ENCODE assay signal across 8 cellular contexts in genomic region chr7:101882595-101883564, GRCh38.
DNase-seq lines count a peak whose midpoint lies in the region; ATAC-seq and TF ChIP-seq lines count a peak whose summit lies in the region.

No MANE protein-coding gene starts in this region.

- no peaks in the 10 kb centered on the region for H3K36me3 Mint-ChIP-seq in nephron (ENCODE audit: low read depth)
- H3K36me3 Mint-ChIP-seq in stimulated activated effector memory CD8-positive, alpha-beta T cell treated with anti-CD3 and anti-CD28 coated beads, Interleukin-12 subunit alpha, Interleukin-12 subunit beta, amount 100 ng/mL, for 72 hours: no peaks in the 10 kb centered on the region

- TF ChIP-seq CTCF in AG09309 (IDR thresholded peaks at IDR 0.05; ENCODE audit: control insufficient read depth, insufficient read depth, low read depth, low read length, missing control alignments) (no peak), nephron (IDR thresholded peaks at IDR 0.05; ENCODE audit: unreplicated experiment in 3 of 3) (no peak)

- no peaks in the 10 kb centered on the region for H3K27me3 Mint-ChIP-seq in nephron (ENCODE audit: low read depth)

- no peaks in the 10 kb centered on the region for H3K9me3 Mint-ChIP-seq in nephron
- H3K9me3 Mint-ChIP-seq in stimulated activated effector memory CD8-positive, alpha-beta T cell treated with anti-CD3 and anti-CD28 coated beads, Interleukin-12 subunit alpha, Interleukin-12 subunit beta, amount 100 ng/mL, for 72 hours: no peaks in the 10 kb centered on the region

- H3K4me3 Mint-ChIP-seq in nephron: peak overlapping the region in 2 of 3 experiments; percentile 13 to 20
- no peak overlapping the region for H3K4me3 Mint-ChIP-seq in stimulated activated effector memory CD8-positive, alpha-beta T cell treated with anti-CD3 and anti-CD28 coated beads, Interleukin-12 subunit alpha, Interleukin-12 subunit beta, amount 100 ng/mL, for 72 hours

- ATAC-seq in SK-N-SH treated with all-trans-retinoic acid at 6 μM for 48 hours (peak; percentile 95), HG03469 (IDR thresholded peaks at IDR 0.05; ENCODE audit: unreplicated experiment) (no peak)
- no peak for ATAC-seq in stimulated activated effector memory CD8-positive, alpha-beta T cell treated with anti-CD3 and anti-CD28 coated beads, Interleukin-12 subunit alpha, Interleukin-12 subunit beta, amount 100 ng/mL, for 72 hours

- peak overlapping the region; percentile 47 to 69 (median 65) for H3K27ac Mint-ChIP-seq in nephron
- H3K27ac Mint-ChIP-seq in stimulated activated effector memory CD8-positive, alpha-beta T cell treated with anti-CD3 and anti-CD28 coated beads, Interleukin-12 subunit alpha, Interleukin-12 subunit beta, amount 100 ng/mL, for 72 hours: no peak overlapping the region

- H3K4me1 Mint-ChIP-seq in nephron: peaks cover 64% of the 10 kb centered on the region
- peaks cover 15% of the 10 kb centered on the region for H3K4me1 Mint-ChIP-seq in stimulated activated effector memory CD8-positive, alpha-beta T cell treated with anti-CD3 and anti-CD28 coated beads, Interleukin-12 subunit alpha, Interleukin-12 subunit beta, amount 100 ng/mL, for 72 hours

- DNase-seq in AG09309 (ENCODE audit: low read depth) (peak; percentile 99), LHCN-M2 (ENCODE audit: low read depth) (peak; percentile 100), fibroblast of gingiva (ENCODE audit: low read depth) (peak; percentile 100)
- no peak for DNase-seq in NK-92 treated with Interleukin-12 subunit alpha and Interleukin-12 subunit beta, amount 100 ng/mL, for 24 hours (lab: John Stamatoyannopoulos, UW)
- no peak for DNase-seq in stimulated activated effector memory CD8-positive, alpha-beta T cell treated with anti-CD3 and anti-CD28 coated beads, Interleukin-12 subunit alpha, Interleukin-12 subunit beta, amount 100 ng/mL, for 72 hours (ENCODE audit: low spot score in 2 of 2)

- H3K4me3 ChIP-seq in AG09309 (ENCODE audit: control insufficient read depth, low read depth, low read length): no peak overlapping the region

TF ChIP-seq in SK-N-SH treated with all-trans-retinoic acid at 6 μM for 48 hours, 23 proteins besides CTCF, POLR2A, EP300 and RAD21:
- TF ChIP-seq SNAI2 (CRISPR knock-in tag; IDR thresholded peaks at IDR 0.05) (no peak), RARB (CRISPR knock-in tag; IDR thresholded peaks at IDR 0.05) (no peak), CSRNP3 (CRISPR knock-in tag; IDR thresholded peaks at IDR 0.05) (no peak), ZFP30 (CRISPR knock-in tag; IDR thresholded peaks at IDR 0.05) (no peak), CSDC2 (CRISPR knock-in tag; IDR thresholded peaks at IDR 0.05) (0 out of 2 replicates have a peak, but pooled peaks have one; percentile 40), POU6F1 (CRISPR knock-in tag; IDR thresholded peaks at IDR 0.05; ENCODE audit: borderline replicate concordance, low read depth) (peak; percentile 51; the same call in 1 of the 2 replicates)

Comparison
In these comparisons a context has a peak if more than half of its experiments do, and no peak if none do; other contexts are left out.
1. DNase-seq: peak in AG09309 (single experiment), LHCN-M2 (single experiment) and fibroblast of gingiva (single experiment); none in NK-92 treated with Interleukin-12 subunit alpha and Interleukin-12 subunit beta, amount 100 ng/mL, for 24 hours (single experiment) and stimulated activated effector memory CD8-positive, alpha-beta T cell treated with anti-CD3 and anti-CD28 coated beads, Interleukin-12 subunit alpha, Interleukin-12 subunit beta, amount 100 ng/mL, for 72 hours (0 of 2).